7 cellular contexts compared by ENCODE assay signal in the genomic region with DNA sequence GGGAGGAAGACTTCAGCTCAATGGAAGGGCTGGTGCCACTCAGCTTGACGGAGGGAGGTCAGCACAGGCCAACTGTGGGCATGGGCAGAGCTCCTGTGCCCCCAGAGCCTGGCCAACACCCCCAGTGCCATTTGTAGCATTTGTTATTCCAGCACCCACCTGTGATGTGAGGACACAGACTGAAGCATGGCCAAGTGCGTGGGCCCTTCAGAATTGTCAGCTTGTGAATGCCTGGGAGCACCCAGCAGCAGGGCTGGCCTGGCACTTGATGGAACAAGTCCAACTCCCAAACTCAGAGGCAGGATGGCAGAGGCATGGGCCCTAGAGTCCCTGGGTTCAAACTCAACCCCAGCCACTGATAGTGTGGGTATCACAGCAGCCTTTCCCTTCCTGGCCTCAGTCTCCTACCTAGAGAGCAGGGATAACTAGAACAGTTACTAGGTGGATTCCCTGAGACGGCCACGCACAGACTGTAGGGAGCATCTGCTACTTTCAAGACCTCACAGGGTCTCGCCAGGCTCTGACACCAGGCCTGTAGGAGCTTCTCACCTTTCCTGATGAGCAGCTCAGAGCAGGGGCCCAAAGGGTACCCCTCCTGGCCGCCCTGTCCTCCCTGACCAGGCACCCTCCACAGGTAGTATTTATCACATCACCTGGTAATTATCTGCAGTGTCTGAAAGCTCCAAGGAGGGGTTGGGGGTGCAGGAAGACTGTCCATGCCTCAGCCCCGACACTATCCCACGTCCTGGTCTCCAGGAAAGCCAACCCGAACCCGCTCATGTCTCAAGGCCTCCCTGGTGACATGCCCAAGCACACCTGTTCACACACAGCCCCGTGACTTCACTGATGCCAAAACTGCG. TPM values are rescaled to one million over a fixed set of nuclear protein-coding genes. Genes with fewer than 3 reads are reported as not detected.
"Had no signal": no experiment of that assay in that cellular context is flagged by ENCODE, and none has a peak within 500 bp of the region (broad histone marks: within the 10 kb centered on the region; RNA-seq: fewer than 3 reads in every experiment).

No MANE protein-coding gene starts in this region.

RNA-seq across cellular contexts. Expression of a gene that starts 13.7 kb away (rescaled TPM):
- total RNA-seq: dermis blood vessel endothelial cell, glomerular endothelial cell, osteocyte, pulmonary artery endothelial cell, SJCRH30, tibial nerve, vagina had no signal

RNA-seq across cellular contexts. Expression of a gene that starts 45.0 kb away (rescaled TPM):
- total RNA-seq: glomerular endothelial cell, SJCRH30, vagina had no signal
